Comparison of ENCODE assay signal across 2 cellular contexts in the genomic region with DNA sequence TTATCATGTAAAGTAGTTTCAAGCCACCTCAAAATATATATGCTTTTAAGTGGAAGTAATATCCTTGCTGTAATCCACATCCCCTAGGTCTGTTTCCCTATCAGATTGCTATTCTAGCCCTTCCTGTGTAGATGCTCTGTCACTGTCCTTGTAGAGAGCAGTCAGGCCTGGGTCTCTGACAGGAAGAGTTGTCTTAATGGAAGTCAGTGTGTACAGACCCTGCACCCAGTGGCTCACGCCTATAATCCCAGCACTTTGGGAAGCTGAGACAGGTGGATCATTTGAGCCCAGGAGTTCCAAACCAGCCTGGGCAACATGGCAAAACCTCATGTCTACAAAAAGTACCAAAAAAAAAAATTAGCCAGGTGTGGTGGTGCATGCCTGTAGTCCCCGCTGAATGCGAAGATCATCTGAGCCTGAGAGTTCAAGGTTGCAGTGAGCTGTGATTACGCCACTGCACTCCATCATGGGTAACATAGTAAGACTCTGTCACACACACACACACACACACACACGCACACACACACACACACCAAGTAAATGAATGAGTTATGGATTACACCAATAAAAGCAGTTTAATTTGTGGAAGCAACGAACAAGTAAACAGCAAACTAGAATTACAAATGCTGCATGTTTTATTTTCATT.
TF ChIP-seq lines count a peak whose summit lies in the region.

No MANE protein-coding gene starts in this region.

TF ChIP-seq in HCT116, 20 proteins besides CTCF, POLR2A, EP300 and RAD21 (continued from another document):
- TF ChIP-seq, protein P1, sequence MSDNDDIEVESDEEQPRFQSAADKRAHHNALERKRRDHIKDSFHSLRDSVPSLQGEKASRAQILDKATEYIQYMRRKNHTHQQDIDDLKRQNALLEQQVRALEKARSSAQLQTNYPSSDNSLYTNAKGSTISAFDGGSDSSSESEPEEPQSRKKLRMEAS (IDR thresholded peaks at IDR 0.05): no peak

TF ChIP-seq in HEK293T, 16 proteins besides CTCF, POLR2A, EP300 and RAD21 (continued from another document):
- no peak for TF ChIP-seq PKNOX1 (IDR thresholded peaks at IDR 0.05)
- TF ChIP-seq NFRKB (IDR thresholded peaks at IDR 0.05): no peak
- TF ChIP-seq TARDBP (IDR thresholded peaks at IDR 0.05): no peak
- TF ChIP-seq FOXK2 (IDR thresholded peaks at IDR 0.05): no peak
- TF ChIP-seq SP1 (IDR thresholded peaks at IDR 0.05): no peak
- no peak for TF ChIP-seq SUZ12 (IDR thresholded peaks at IDR 0.05)
- TF ChIP-seq HDGF (IDR thresholded peaks at IDR 0.05; ENCODE audit: borderline replicate concordance): no peak
- TF ChIP-seq ELF4 (IDR thresholded peaks at IDR 0.05): no peak
- no peak for TF ChIP-seq LEF1 (IDR thresholded peaks at IDR 0.05; ENCODE audit: borderline replicate concordance)
- TF ChIP-seq ARNT (IDR thresholded peaks at IDR 0.05): no peak
